ENCODE assay signal across 1 cellular context in genomic region chr17:13462673-13463124, GRCh38.
A peak's percentile ranks its signal among the peaks of the same experiment; 100 is the strongest.
TF ChIP-seq lines count a peak whose summit lies in the region.

No MANE protein-coding gene starts in this region.

TF ChIP-seq in HepG2, 621 proteins besides CTCF, POLR2A, EP300 and RAD21 (continued from another document and continues in another):
- peak; percentile 65; the same call in 1 of the 2 replicates for TF ChIP-seq TFAP4 (IDR thresholded peaks at IDR 0.05; ENCODE audit: borderline replicate concordance, low read depth)
- peak; percentile 95 for TF ChIP-seq ISL2 (CRISPR knock-in tag; IDR thresholded peaks at IDR 0.05)
- TF ChIP-seq HDAC1 (CRISPR knock-in tag; IDR thresholded peaks at IDR 0.05) = peak; percentile 64
- TF ChIP-seq ZMYM4 (CRISPR knock-in tag; IDR thresholded peaks at IDR 0.05) = peak; percentile 78
- no peak for TF ChIP-seq HOXA5 (CRISPR knock-in tag; IDR thresholded peaks at IDR 0.05)
- peak; percentile 52; the same call in 1 of the 2 replicates for TF ChIP-seq THRA (CRISPR knock-in tag; IDR thresholded peaks at IDR 0.05; ENCODE audit: borderline replicate concordance)
- peak; percentile 45; the same call in 1 of the 2 replicates for TF ChIP-seq DRAP1 (CRISPR knock-in tag; IDR thresholded peaks at IDR 0.05)
- no peak for TF ChIP-seq PCBP2 (optimal IDR thresholded peaks at IDR 0.05; ENCODE audit: low read depth, low read length, poor library complexity, severe bottlenecking)
- TF ChIP-seq FOXA1 (IDR thresholded peaks at IDR 0.05) = no peak
- TF ChIP-seq FOXA1 (CRISPR knock-in tag; IDR thresholded peaks at IDR 0.05) = peak; percentile 76
- TF ChIP-seq THYN1 (CRISPR knock-in tag; IDR thresholded peaks at IDR 0.05; ENCODE audit: borderline replicate concordance, low read depth) = no peak
- TF ChIP-seq PHF20 (CRISPR knock-in tag; IDR thresholded peaks at IDR 0.05) = no peak
- no peak; the same call in 1 of the 2 replicates for TF ChIP-seq ZSCAN31 (CRISPR knock-in tag; IDR thresholded peaks at IDR 0.05; ENCODE audit: low read depth)
- TF ChIP-seq ELF4 (CRISPR knock-in tag; IDR thresholded peaks at IDR 0.05; ENCODE audit: borderline replicate concordance) = no peak
- TF ChIP-seq ZZZ3 (CRISPR knock-in tag; IDR thresholded peaks at IDR 0.05; ENCODE audit: borderline replicate concordance) = no peak
- no peak for TF ChIP-seq NONO (IDR thresholded peaks at IDR 0.05)
- no peak for TF ChIP-seq NONO (CRISPR knock-in tag; conservative IDR thresholded peaks at IDR 0.05)
- no peak for TF ChIP-seq JUND (CRISPR knock-in tag; IDR thresholded peaks at IDR 0.05)
- no peak for TF ChIP-seq SMYD3 (CRISPR knock-in tag; IDR thresholded peaks at IDR 0.05)
- TF ChIP-seq FOXP1 (IDR thresholded peaks at IDR 0.05) = no peak
- peak; percentile 33; the same call in 1 of the 2 replicates for TF ChIP-seq FOXP1 (CRISPR knock-in tag; IDR thresholded peaks at IDR 0.05)
- TF ChIP-seq ZNF770 (CRISPR knock-in tag; IDR thresholded peaks at IDR 0.05) = peak; percentile 13; the same call in 1 of the 2 replicates
- no peak for TF ChIP-seq E2F5 (CRISPR knock-in tag; conservative IDR thresholded peaks at IDR 0.05)
- 0 out of 2 replicates have a peak, but pooled peaks have one; percentile 22 for TF ChIP-seq ZBTB7A (CRISPR knock-in tag; IDR thresholded peaks at IDR 0.05)
- no peak; the same call in 1 of the 2 replicates for TF ChIP-seq STAG1 (CRISPR knock-in tag; IDR thresholded peaks at IDR 0.05)
- peak; percentile 44; the same call in 1 of the 2 replicates for TF ChIP-seq ZNF362 (CRISPR knock-in tag; IDR thresholded peaks at IDR 0.05; ENCODE audit: borderline replicate concordance)
- TF ChIP-seq KDM6A (CRISPR knock-in tag; IDR thresholded peaks at IDR 0.05; ENCODE audit: low read depth) = no peak
- TF ChIP-seq ARID4A (CRISPR knock-in tag; IDR thresholded peaks at IDR 0.05; ENCODE audit: borderline replicate concordance) = peak; percentile 14; the same call in 1 of the 2 replicates
- TF ChIP-seq ZNF670 (CRISPR knock-in tag; IDR thresholded peaks at IDR 0.05; ENCODE audit: borderline replicate concordance) = 0 out of 2 replicates have a peak, but pooled peaks have one; percentile 38
- peak; percentile 58; the same call in 1 of the 2 replicates for TF ChIP-seq ZNF614 (CRISPR knock-in tag; IDR thresholded peaks at IDR 0.05; ENCODE audit: borderline replicate concordance)
- no peak for TF ChIP-seq GZF1 (CRISPR knock-in tag; IDR thresholded peaks at IDR 0.05)
- peak; percentile 85 for TF ChIP-seq NFIC (IDR thresholded peaks at IDR 0.05; ENCODE audit: low read length)
- TF ChIP-seq MZF1 (CRISPR knock-in tag; IDR thresholded peaks at IDR 0.05; ENCODE audit: borderline replicate concordance) = 0 out of 2 replicates have a peak, but pooled peaks have one; percentile 54
- TF ChIP-seq NR3C1 (CRISPR knock-in tag; IDR thresholded peaks at IDR 0.05) = no peak
- peak; percentile 43; the same call in 1 of the 2 replicates for TF ChIP-seq SIX4 (CRISPR knock-in tag; IDR thresholded peaks at IDR 0.05)
- TF ChIP-seq HNF1A (IDR thresholded peaks at IDR 0.05; ENCODE audit: low read depth) = 0 out of 2 replicates have a peak, but pooled peaks have one; percentile 8
- TF ChIP-seq HNF1A (CRISPR knock-in tag; IDR thresholded peaks at IDR 0.05; ENCODE audit: borderline replicate concordance) = peak; percentile 85; the same call in 1 of the 2 replicates
- TF ChIP-seq KDM2A (CRISPR knock-in tag; IDR thresholded peaks at IDR 0.05; ENCODE audit: borderline replicate concordance, low read depth) = no peak
- TF ChIP-seq ZNF513 (CRISPR knock-in tag; conservative IDR thresholded peaks at IDR 0.05) = no peak
- TF ChIP-seq CEBPB (IDR thresholded peaks at IDR 0.05; ENCODE audit: borderline replicate concordance, low read depth, low read length) = no peak
- TF ChIP-seq TOE1 (CRISPR knock-in tag; IDR thresholded peaks at IDR 0.05) = no peak
- TF ChIP-seq TCF12 (IDR thresholded peaks at IDR 0.05) = no peak
- peak; percentile 83; the same call in 1 of the 2 replicates for TF ChIP-seq TCF12 (CRISPR knock-in tag; IDR thresholded peaks at IDR 0.05)
- TF ChIP-seq ZBTB8A (CRISPR knock-in tag; IDR thresholded peaks at IDR 0.05; ENCODE audit: borderline replicate concordance, low read depth) = no peak
- no peak for TF ChIP-seq AGO1 (IDR thresholded peaks at IDR 0.05; ENCODE audit: low read depth, low read length, poor library complexity, severe bottlenecking)
- TF ChIP-seq ZNF564 (CRISPR knock-in tag; IDR thresholded peaks at IDR 0.05) = no peak; the same call in 1 of the 2 replicates
- no peak for TF ChIP-seq ZNF569 (CRISPR knock-in tag; IDR thresholded peaks at IDR 0.05; ENCODE audit: borderline replicate concordance)
- no peak for TF ChIP-seq PAX8 (CRISPR knock-in tag; IDR thresholded peaks at IDR 0.05; ENCODE audit: borderline replicate concordance)
